22 cellular contexts compared by ENCODE assay signal in the genomic region with DNA sequence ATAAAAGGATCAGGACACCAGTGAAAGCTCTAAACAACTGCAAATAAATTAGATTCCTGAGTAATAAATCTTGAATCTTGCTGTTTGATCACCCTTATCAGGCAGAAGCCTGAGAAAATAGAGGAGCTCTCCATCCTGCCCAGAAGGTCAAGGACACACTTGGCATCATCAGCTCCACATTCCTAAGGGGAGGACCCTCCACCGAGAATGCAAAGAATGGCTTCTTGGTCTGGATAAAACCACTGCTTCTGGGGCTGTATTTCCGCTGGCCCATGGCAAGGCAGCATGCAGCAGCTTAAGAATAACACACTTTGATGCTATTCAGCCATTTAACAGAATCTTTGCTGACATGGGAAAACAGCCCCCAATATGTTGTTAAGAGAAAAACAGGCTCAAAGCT.
DNase-seq lines count a peak whose midpoint lies in the region; ATAC-seq, FAIRE-seq and TF ChIP-seq lines count a peak whose summit lies in the region.
"Had no signal": no experiment of that assay in that cellular context is flagged by ENCODE, and none has a peak within 500 bp of the region (broad histone marks: within the 10 kb centered on the region; RNA-seq: fewer than 3 reads in every experiment).

No MANE protein-coding gene starts in this region.

- no peak for DNase-seq in A549 (ENCODE audit: low read depth in 1 of 2, low spot score in 1 of 2)
- DNase-seq in LHCN-M2 (ENCODE audit: low read depth), result peak; percentile 53
- DNase-seq in choroid plexus epithelial cell (ENCODE audit: low read depth), result peak; percentile 81
- DNase-seq in mesenchymal stem cell, result peak; percentile 49
- DNase-seq in SKM-1 (lab: John Stamatoyannopoulos, UW; ENCODE audit: unreplicated experiment), result no peak
- DNase-seq in cerebellar nuclear complex (lab: John Stamatoyannopoulos, UW), result no peak
- no peak for DNase-seq in HPDE6-E6E7 (ENCODE audit: extremely low spot score)
- DNase-seq in activated effector memory CD4-positive, alpha-beta T cell treated with Interleukin-2 at 50 U/mL for 16 hours, result no peak
- DNase-seq: activated CD8-positive, alpha-beta T cell treated with anti-CD3 and anti-CD28 coated beads for 36 hours; activated T-cell treated with anti-CD3 and anti-CD28 coated beads, Interleukin-2, amount 50 U/mL, for 24 hours; DMS153; GOT3; immature natural killer cell; mammary epithelial cell; NCI-H2081 treated with DMSO at 0.1 percent for 48 hours; NCI-H510A; SHP77 treated with DMSO at 0.1 percent for 48 hours; T-helper 2 cell; WERI-Rb-1 had no signal

- 49% methylated on average over 2 of the region's 2 CpGs for WGBS in A549 (ENCODE audit: missing lambda C conversion rate)
- 0% methylated on average over 2 of the region's 2 CpGs for WGBS in mesenchymal stem cell

- no peak overlapping the region for H2BK12ac ChIP-seq in mesenchymal stem cell (ENCODE audit: low read length in 2 of 2)

- H2AK5ac ChIP-seq in mesenchymal stem cell (ENCODE audit: low read length, severe bottlenecking), result no peak overlapping the region

- TF ChIP-seq CTCF in A549 (IDR thresholded peaks at IDR 0.05) (no peak), choroid plexus epithelial cell (conservative IDR thresholded peaks at IDR 0.05; ENCODE audit: low read depth, low read length) (no peak)

- peaks cover 2% of the 10 kb centered on the region for H3K79me1 ChIP-seq in mesenchymal stem cell (replicated peaks; ENCODE audit: low read length, poor library complexity, severe bottlenecking)

- POLR2A ChIA-PET in A549 (lab: Yijun Ruan, JAX), result no interaction called here

- no peak for TF ChIP-seq POLR2A in A549 (IDR thresholded peaks at IDR 0.05; ENCODE audit: low read length)

- no peak overlapping the region for H2AFZ ChIP-seq in mesenchymal stem cell (ENCODE audit: low read depth, low read length)

- H3K9me3 ChIP-seq in A549 (no peaks in the 10 kb centered on the region), mesenchymal stem cell (ENCODE audit: control insufficient read depth, low read length) (no peaks in the 10 kb centered on the region)
- H3K9me3 ChIP-seq: thoracic aorta had no signal

- H3K4me1 ChIP-seq in A549, result peaks cover 8% of the 10 kb centered on the region; the same call in 2 of the 3 replicates
- peaks cover 2% of the 10 kb centered on the region for H3K4me1 ChIP-seq in mesenchymal stem cell (ENCODE audit: control insufficient read depth, insufficient read depth, low read depth, low read length)

- no peak overlapping the region for H3K23ac ChIP-seq in mesenchymal stem cell (ENCODE audit: low read length in 2 of 2)

- TF ChIP-seq RAD21 in A549 (conservative IDR thresholded peaks at IDR 0.05 in 1 of 2, IDR thresholded peaks at IDR 0.05 in 1 of 2), result no peak

- no peak overlapping the region for H2BK15ac ChIP-seq in mesenchymal stem cell (ENCODE audit: low read depth, poor library complexity, severe bottlenecking)

- no peak for FAIRE-seq in A549 (lab: Jason Lieb, UNC)
- FAIRE-seq: K562 had no signal

- H3K4me2 ChIP-seq in A549, result no peak overlapping the region
- no peak overlapping the region for H3K4me2 ChIP-seq in mesenchymal stem cell (ENCODE audit: low read length, poor library complexity, severe bottlenecking)

- no peak for ATAC-seq in A549
- ATAC-seq: activated CD8-positive, alpha-beta T cell treated with anti-CD3 and anti-CD28 coated beads for 36 hours; K562; stimulated activated effector memory CD8-positive, alpha-beta T cell treated with anti-CD3 and anti-CD28 coated beads, Interleukin-12 subunit alpha, Interleukin-12 subunit beta, amount 100 ng/mL, for 72 hours had no signal

- no peak overlapping the region for H4K91ac ChIP-seq in mesenchymal stem cell (ENCODE audit: low read length)

- no peak overlapping the region for H3K18ac ChIP-seq in mesenchymal stem cell (ENCODE audit: low read depth in 1 of 2, low read length in 2 of 2)

- H3K36me3 ChIP-seq in mesenchymal stem cell (ENCODE audit: control insufficient read depth in 1 of 2, insufficient read depth in 2 of 2, low read depth in 1 of 2, low read length in 2 of 2), result no peaks in the 10 kb centered on the region
- H3K36me3 ChIP-seq: thoracic aorta, WERI-Rb-1 had no signal

- H2BK5ac ChIP-seq in mesenchymal stem cell (ENCODE audit: low read depth, low read length, poor library complexity, severe bottlenecking), result no peak overlapping the region

- TF ChIP-seq EP300 in A549 (IDR thresholded peaks at IDR 0.05), result no peak

- no peak overlapping the region for H2BK120ac ChIP-seq in mesenchymal stem cell (ENCODE audit: low read depth, low read length)

- no peak overlapping the region for H3K9ac ChIP-seq in mesenchymal stem cell (ENCODE audit: low read length)

- H3K4ac ChIP-seq in mesenchymal stem cell (ENCODE audit: low read depth in 1 of 2, low read length in 2 of 2), result no peak overlapping the region

- no peaks in the 10 kb centered on the region for H3K27me3 ChIP-seq in mesenchymal stem cell (ENCODE audit: control insufficient read depth in 1 of 2, insufficient read depth in 1 of 2, low read length in 2 of 2)

- H3K27ac ChIP-seq in A549, result no peak overlapping the region
- peak overlapping the region; percentile 11 for H3K27ac ChIP-seq in mesenchymal stem cell (ENCODE audit: low read length, poor library complexity, severe bottlenecking)
- H3K27ac ChIP-seq: thoracic aorta, WERI-Rb-1 had no signal

- H3K14ac ChIP-seq in mesenchymal stem cell (ENCODE audit: low read length in 2 of 2), result no peak overlapping the region

- no peak overlapping the region for H3K4me3 ChIP-seq in A549
- H3K4me3 ChIP-seq in choroid plexus epithelial cell (ENCODE audit: low read depth, low read length), result no peak overlapping the region
- H3K4me3 ChIP-seq in mesenchymal stem cell (ENCODE audit: insufficient read depth in 1 of 2, low read depth in 1 of 2, low read length in 2 of 2), result no peak overlapping the region
- H3K4me3 ChIP-seq: K562, thoracic aorta had no signal

- CTCF ChIA-PET in A549 (lab: Yijun Ruan, JAX), result interaction anchor here (0.8 to 1.4 kb wide), 4 partner anchors 9 to 196 kb away, joined by 3 to 5 read pairs (median 4); no protein-coding TSS in a partner anchor

- H4K8ac ChIP-seq in mesenchymal stem cell (ENCODE audit: low read length), result no peak overlapping the region

TF ChIP-seq in A549, 52 proteins besides CTCF, POLR2A, EP300 and RAD21:
- TF ChIP-seq MAFK (IDR thresholded peaks at IDR 0.05; ENCODE audit: partially characterized antibody), result peak; percentile 30
- TF ChIP-seq, protein P1, sequence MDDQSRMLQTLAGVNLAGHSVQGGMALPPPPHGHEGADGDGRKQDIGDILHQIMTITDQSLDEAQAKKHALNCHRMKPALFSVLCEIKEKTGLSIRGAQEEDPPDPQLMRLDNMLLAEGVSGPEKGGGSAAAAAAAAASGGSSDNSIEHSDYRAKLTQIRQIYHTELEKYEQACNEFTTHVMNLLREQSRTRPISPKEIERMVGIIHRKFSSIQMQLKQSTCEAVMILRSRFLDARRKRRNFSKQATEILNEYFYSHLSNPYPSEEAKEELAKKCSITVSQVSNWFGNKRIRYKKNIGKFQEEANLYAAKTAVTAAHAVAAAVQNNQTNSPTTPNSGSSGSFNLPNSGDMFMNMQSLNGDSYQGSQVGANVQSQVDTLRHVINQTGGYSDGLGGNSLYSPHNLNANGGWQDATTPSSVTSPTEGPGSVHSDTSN (IDR thresholded peaks at IDR 0.05), result no peak
- TF ChIP-seq JUNB (IDR thresholded peaks at IDR 0.05), result no peak
- TF ChIP-seq KDM1A (IDR thresholded peaks at IDR 0.05; ENCODE audit: low read depth), result no peak

Comparison
In these comparisons a context has a peak if more than half of its experiments do, and no peak if none do; other contexts are left out.
1. DNase-seq: peak in LHCN-M2 (single experiment), choroid plexus epithelial cell (single experiment) and mesenchymal stem cell (single experiment); none in A549 (0 of 2), SKM-1 (single experiment), cerebellar nuclear complex (0 of 2), HPDE6-E6E7 (single experiment) and activated effector memory CD4-positive, alpha-beta T cell treated with Interleukin-2 at 50 U/mL for 16 hours (single experiment).